Comparison of ENCODE assay signal across 13 cellular contexts in genomic region chr12:110074089-110074488, GRCh38. TPM values are rescaled to one million over a fixed set of nuclear protein-coding genes. Genes with fewer than 3 reads are reported as not detected.
DNase-seq lines count a peak whose midpoint lies in the region; ATAC-seq and TF ChIP-seq lines count a peak whose summit lies in the region.
"Had no signal": no experiment of that assay in that cellular context is flagged by ENCODE, and none has a peak within 500 bp of the region (broad histone marks: within the 10 kb centered on the region; RNA-seq: fewer than 3 reads in every experiment).

No MANE protein-coding gene starts in this region.

- BruUV-seq in PC-9 (replicated peaks; lab: Mats Ljungman, UMichigan): no TSS peak

- H3K36me3 Mint-ChIP-seq in activated naive CD4-positive, alpha-beta T cell treated with anti-CD3 and anti-CD28 coated beads, Interleukin-2, amount 10 ng/mL, durations not matched to agents 7 days and 5 days: peaks cover 30% of the 10 kb centered on the region
- peaks cover 12 to 16% of the 10 kb centered on the region in 2 donors for H3K36me3 Mint-ChIP-seq in activated naive CD4-positive, alpha-beta T cell treated with anti-CD3 and anti-CD28 coated beads, Interleukin-2, amount 50 U/mL, for 72 hours
- H3K36me3 Mint-ChIP-seq in stimulated activated memory B cell treated with anti-CD40 and anti-IgM and Interleukin-4, amounts not matched to agents 10 μg/mL and 1 μg/mL and 100 μg/mL, for 72 hours: no peaks in the 10 kb centered on the region

- H3K27ac ChIP-seq in PC-9 (no peak overlapping the region), WERI-Rb-1 (no peak overlapping the region)

- POLR2A ChIA-PET in PC-9 (lab: Charles Lee; ENCODE audit: unreplicated experiment): no interaction called here

- H3K4me3 Mint-ChIP-seq in activated naive CD4-positive, alpha-beta T cell treated with anti-CD3 and anti-CD28 coated beads, Interleukin-2, amount 10 ng/mL, durations not matched to agents 7 days and 5 days: no peak overlapping the region
- no peak overlapping the region for H3K4me3 Mint-ChIP-seq in stimulated activated memory B cell treated with anti-CD40 and anti-IgM and Interleukin-4, amounts not matched to agents 10 μg/mL and 1 μg/mL and 100 μg/mL, for 72 hours

- H3K27me3 ChIP-seq in PC-9 (ENCODE audit: insufficient read depth, low read depth) (peaks cover 9% of the 10 kb centered on the region; the same call in 1 of the 2 replicates), WERI-Rb-1 (ENCODE audit: insufficient read depth, low read depth, severe bottlenecking) (no peaks in the 10 kb centered on the region)

- CTCF ChIA-PET in activated naive CD4-positive, alpha-beta T cell treated with anti-CD3 and anti-CD28 coated beads, Interleukin-2, amount 10 ng/mL, durations not matched to agents 7 days and 5 days (lab: Charles Lee): interaction anchor here (0.9 to 1.9 kb wide), 2 partner anchors 16 to 19 kb away, joined by 3 to 5 read pairs; no protein-coding TSS in a partner anchor
- CTCF ChIA-PET in PC-9 (lab: Charles Lee): interaction anchor here (0.5 kb wide), 1 partner anchor 180 kb away, joined by 4 read pairs; no protein-coding TSS in a partner anchor

- DNase-seq in activated naive CD4-positive, alpha-beta T cell treated with anti-CD3 and anti-CD28 coated beads, Interleukin-2, amount 10 ng/mL, durations not matched to agents 7 days and 5 days: no peak
- DNase-seq in activated naive CD4-positive, alpha-beta T cell treated with anti-CD3 and anti-CD28 coated beads, Interleukin-2, amount 50 U/mL, for 72 hours (ENCODE audit: low spot score in 2 of 2): no peak
- DNase-seq in PC-9 (no peak), head of caudate nucleus (peak in 25 of 42 donors; percentile 11 to 76 (median 37)), NCI-H446 (lab: John Stamatoyannopoulos, UW) (no peak), WERI-Rb-1 (no peak)
- DNase-seq: activated T-cell treated with anti-CD3 and anti-CD28 coated beads for 4 hours; effector memory CD8-positive, alpha-beta T cell; NCI-H345; T1000 had no signal

- peak overlapping the region; percentile 91 for H3K27ac Mint-ChIP-seq in activated naive CD4-positive, alpha-beta T cell treated with anti-CD3 and anti-CD28 coated beads, Interleukin-2, amount 10 ng/mL, durations not matched to agents 7 days and 5 days
- peak overlapping the region in 1 of 2 donors; percentile 90 for H3K27ac Mint-ChIP-seq in activated naive CD4-positive, alpha-beta T cell treated with anti-CD3 and anti-CD28 coated beads, Interleukin-2, amount 50 U/mL, for 72 hours
- peak overlapping the region; percentile 40 for H3K27ac Mint-ChIP-seq in stimulated activated memory B cell treated with anti-CD40 and anti-IgM and Interleukin-4, amounts not matched to agents 10 μg/mL and 1 μg/mL and 100 μg/mL, for 72 hours

- H3K9me3 ChIP-seq in PC-9 (ENCODE audit: insufficient read depth, low read depth) (no peaks in the 10 kb centered on the region), WERI-Rb-1 (ENCODE audit: severe bottlenecking) (no peaks in the 10 kb centered on the region)

- H3K36me3 ChIP-seq in PC-9 (ENCODE audit: low read depth) (no peaks in the 10 kb centered on the region), WERI-Rb-1 (no peaks in the 10 kb centered on the region)

- H3K9me3 Mint-ChIP-seq in activated naive CD4-positive, alpha-beta T cell treated with anti-CD3 and anti-CD28 coated beads, Interleukin-2, amount 10 ng/mL, durations not matched to agents 7 days and 5 days: no peaks in the 10 kb centered on the region
- peaks cover 4% of the 10 kb centered on the region in 2 donors for H3K9me3 Mint-ChIP-seq in activated naive CD4-positive, alpha-beta T cell treated with anti-CD3 and anti-CD28 coated beads, Interleukin-2, amount 50 U/mL, for 72 hours
- H3K9me3 Mint-ChIP-seq in stimulated activated memory B cell treated with anti-CD40 and anti-IgM and Interleukin-4, amounts not matched to agents 10 μg/mL and 1 μg/mL and 100 μg/mL, for 72 hours: peaks cover 2% of the 10 kb centered on the region
- H3K9me3 Mint-ChIP-seq: central memory CD8-positive, alpha-beta T cell; effector memory CD8-positive, alpha-beta T cell had no signal

- no peak overlapping the region for H3K4me2 ChIP-seq in PC-9

- ATAC-seq in activated naive CD4-positive, alpha-beta T cell treated with anti-CD3 and anti-CD28 coated beads, Interleukin-2, amount 50 U/mL, for 72 hours: no peak
- ATAC-seq in stimulated activated memory B cell treated with anti-CD40 and anti-IgM and Interleukin-4, amounts not matched to agents 10 μg/mL and 1 μg/mL and 100 μg/mL, for 72 hours: no peak
- no peak for ATAC-seq in HG03457 (IDR thresholded peaks at IDR 0.05; ENCODE audit: unreplicated experiment)

- H3K4me3 ChIP-seq in PC-9 (no peak overlapping the region), WERI-Rb-1 (ENCODE audit: low read depth, low read length) (no peak overlapping the region)

- no peaks in the 10 kb centered on the region for H3K27me3 Mint-ChIP-seq in activated naive CD4-positive, alpha-beta T cell treated with anti-CD3 and anti-CD28 coated beads, Interleukin-2, amount 10 ng/mL, durations not matched to agents 7 days and 5 days
- no peaks in the 10 kb centered on the region for H3K27me3 Mint-ChIP-seq in stimulated activated memory B cell treated with anti-CD40 and anti-IgM and Interleukin-4, amounts not matched to agents 10 μg/mL and 1 μg/mL and 100 μg/mL, for 72 hours

- TF ChIP-seq CTCF in PC-9 (conservative IDR thresholded peaks at IDR 0.05) (no peak), WERI-Rb-1 (IDR thresholded peaks at IDR 0.05; ENCODE audit: low read depth, low read length) (no peak)

- H3F3A ChIP-seq in PC-9 (ENCODE audit: insufficient read depth, low read depth): no peaks in the 10 kb centered on the region

- no peaks in the 10 kb centered on the region for H3K9me2 ChIP-seq in PC-9 (ENCODE audit: insufficient read depth)

- 0 out of 2 replicates have a peak overlapping the region, but pooled peaks have one; percentile 18 for H2AFZ ChIP-seq in PC-9

- H3K79me2 ChIP-seq in PC-9 (ENCODE audit: low read depth): no peaks in the 10 kb centered on the region

- no peaks in the 10 kb centered on the region for H3K4me1 ChIP-seq in PC-9 (replicated peaks; ENCODE audit: insufficient read depth)

- H3K4me1 Mint-ChIP-seq in activated naive CD4-positive, alpha-beta T cell treated with anti-CD3 and anti-CD28 coated beads, Interleukin-2, amount 10 ng/mL, durations not matched to agents 7 days and 5 days: peaks cover 72% of the 10 kb centered on the region
- H3K4me1 Mint-ChIP-seq in stimulated activated memory B cell treated with anti-CD40 and anti-IgM and Interleukin-4, amounts not matched to agents 10 μg/mL and 1 μg/mL and 100 μg/mL, for 72 hours: peaks cover 21% of the 10 kb centered on the region

- no peaks in the 10 kb centered on the region for H4K20me1 ChIP-seq in PC-9 (ENCODE audit: insufficient read depth)

- intact Hi-C loops in PC-9 (cut with micrococcal nuclease; ENCODE audit: unreplicated experiment) (no loop called here), head of caudate nucleus (cut with DNase I) (no loop called here)

RNA-seq across cellular contexts. Expression of gene C12orf76, which starts 25.8 kb away (rescaled TPM):
- 10 to 100 TPM in 1 of 2 donors, 1 to 10 TPM in 1; 6.4 to 12.7 TPM for total RNA-seq in activated naive CD4-positive, alpha-beta T cell treated with anti-CD3 and anti-CD28 coated beads, Interleukin-2, amount 50 U/mL, for 72 hours
- total RNA-seq in PC-9 (2021): 29.2 and 29.4 TPM in 2 replicates

RNA-seq across cellular contexts. Expression of gene IFT81, which starts 50.1 kb away (rescaled TPM):
- total RNA-seq in activated naive CD4-positive, alpha-beta T cell treated with anti-CD3 and anti-CD28 coated beads, Interleukin-2, amount 50 U/mL, for 72 hours: 1 to 10 TPM; 1.0 to 3.9 TPM
- 12.4 and 19.3 TPM in 2 replicates for total RNA-seq in PC-9 (2021)

Comparison
In these comparisons a context has a peak if more than half of its experiments do, and no peak if none do; other contexts are left out.
1. DNase-seq: peak in head of caudate nucleus (25 of 42); none in activated naive CD4-positive, alpha-beta T cell treated with anti-CD3 and anti-CD28 coated beads, Interleukin-2, amount 10 ng/mL, durations not matched to agents 7 days and 5 days (single experiment), activated naive CD4-positive, alpha-beta T cell treated with anti-CD3 and anti-CD28 coated beads, Interleukin-2, amount 50 U/mL, for 72 hours (0 of 2), PC-9 (0 of 2), NCI-H446 (0 of 2) and WERI-Rb-1 (single experiment).